Comparison of ENCODE assay signal across 8 cellular contexts in the genomic region with DNA sequence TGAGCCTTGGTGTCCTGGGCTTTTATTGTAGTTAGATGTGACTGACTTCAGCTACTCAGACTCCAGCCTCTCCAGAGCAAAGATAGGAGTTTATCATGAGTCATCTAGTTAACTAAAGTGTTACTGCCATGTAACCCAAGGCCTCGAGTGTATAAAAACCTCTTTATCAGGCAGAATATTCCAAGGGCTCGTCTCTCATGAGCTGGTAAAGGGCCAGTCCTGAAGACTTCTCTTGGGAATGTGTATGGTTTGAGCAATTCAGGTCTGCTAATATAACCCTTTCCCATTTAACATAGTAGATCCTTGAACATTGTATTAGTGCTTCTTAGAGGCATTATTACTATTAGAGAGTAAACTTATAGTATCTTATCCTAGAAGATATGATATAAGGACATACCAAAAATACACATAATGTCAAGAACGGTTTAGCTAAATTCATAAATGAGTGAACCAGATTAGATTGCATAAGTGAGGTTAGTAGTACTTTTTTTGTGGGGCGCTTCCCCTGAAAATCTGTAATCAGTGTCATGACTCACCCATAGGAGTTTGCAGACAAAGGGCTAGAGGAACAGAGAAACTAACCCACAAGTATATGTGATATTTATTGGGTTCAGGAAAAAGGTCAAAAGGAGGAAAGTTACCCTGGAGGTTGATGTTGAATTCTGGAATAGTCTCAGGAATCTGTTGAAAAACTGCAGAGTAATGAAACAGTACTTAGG. TPM values are rescaled to one million over a fixed set of nuclear protein-coding genes. Genes with fewer than 3 reads are reported as not detected.
DNase-seq lines count a peak whose midpoint lies in the region; ATAC-seq, FAIRE-seq and TF ChIP-seq lines count a peak whose summit lies in the region.

No MANE protein-coding gene starts in this region.

- DNase-seq in CD1c-positive myeloid dendritic cell (ENCODE audit: extremely low spot score) (peak; percentile 82), HCT116 (ENCODE audit: low read depth, low spot score) (peak; percentile 49), T-helper 17 cell (no peak), lower lobe of right lung (no peak), D721Med (ENCODE audit: insufficient read length, low spot score) (no peak), NCI-H526 (lab: John Stamatoyannopoulos, UW) (no peak), kidney (no peak)

- H3K9me2 ChIP-seq in HCT116 (ENCODE audit: insufficient read depth), result no peaks in the 10 kb centered on the region

- POLR2A ChIA-PET in HCT116 (lab: Charles Lee), result interaction anchor here (0.8 kb wide), 1 partner anchor 18 kb away, joined by 3 read pairs; no protein-coding TSS in a partner anchor

- H3K27ac ChIP-seq in HCT116 (ENCODE audit: low read depth, low read length), result peak overlapping the region; percentile 53
- H3K27ac ChIP-seq in lower lobe of right lung, result peak overlapping the region; percentile 33
- peak overlapping the region in 1 of 2 donors; percentile 29 for H3K27ac ChIP-seq in kidney (ENCODE audit: low read depth in 2 of 2, low read length in 2 of 2)

- H3K27ac Mint-ChIP-seq in T-helper 17 cell, result peak overlapping the region; percentile 8

- CTCF ChIA-PET in HCT116 (lab: Charles Lee), result no interaction called here

- H3K36me3 ChIP-seq in HCT116 (ENCODE audit: control insufficient read depth in 1 of 2, insufficient read depth in 2 of 2, low read length in 2 of 2), result no peaks in the 10 kb centered on the region
- no peaks in the 10 kb centered on the region for H3K36me3 ChIP-seq in lower lobe of right lung
- H3K36me3 ChIP-seq in kidney (ENCODE audit: control insufficient read depth in 1 of 2, insufficient read depth in 2 of 2, low read length in 2 of 2), result no peaks in the 10 kb centered on the region

- H3K4me3 ChIP-seq in HCT116 (replicated peaks in 1 of 2; ENCODE audit: low read depth in 1 of 2, low read length in 2 of 2), result peak overlapping the region in 1 of 2 experiments; percentile 3; a peak in 2 of 4 replicates
- no peak overlapping the region for H3K4me3 ChIP-seq in lower lobe of right lung
- H3K4me3 ChIP-seq in kidney (ENCODE audit: low read length in 2 of 2), result no peak overlapping the region

- peak overlapping the region; percentile 52 for H3K4me2 ChIP-seq in HCT116 (ENCODE audit: low read length)

- H3K9me3 ChIP-seq in HCT116 (ENCODE audit: control insufficient read depth in 1 of 2, insufficient read depth in 1 of 2, low read depth in 1 of 2, low read length in 2 of 2) (no peaks in the 10 kb centered on the region), T-helper 17 cell (ENCODE audit: control insufficient read depth, low read length, poor library complexity, severe bottlenecking) (no peaks in the 10 kb centered on the region), lower lobe of right lung (no peaks in the 10 kb centered on the region), kidney (ENCODE audit: control insufficient read depth in 1 of 2, low read length in 2 of 2) (no peaks in the 10 kb centered on the region)

- no peaks in the 10 kb centered on the region for H3K27me3 Mint-ChIP-seq in T-helper 17 cell

- no peaks in the 10 kb centered on the region for H4K20me1 ChIP-seq in HCT116 (ENCODE audit: insufficient read depth)

- ATAC-seq in HCT116 (peak; percentile 74), T-helper 17 cell (peak; percentile 59), lower lobe of right lung (peak; percentile 50 to 71), HG03159 (IDR thresholded peaks at IDR 0.05; ENCODE audit: unreplicated experiment) (no peak)

- RAD21 ChIA-PET in HCT116 (lab: Charles Lee; ENCODE audit: low non-redundant PET in 1 of 2, low total read pairs in 2 of 2, uncharacterized antibody in 2 of 2, unreplicated experiment in 2 of 2), result no interaction called here

- H3K4me1 ChIP-seq in HCT116 (ENCODE audit: control insufficient read depth in 1 of 2, insufficient read depth in 2 of 2, low read length in 2 of 2) (peaks cover 23 to 37% of the 10 kb centered on the region in 2 experiments), lower lobe of right lung (peaks cover 53% of the 10 kb centered on the region), kidney (ENCODE audit: control insufficient read depth in 1 of 2, insufficient read depth in 1 of 2, low read depth in 1 of 2, low read length in 2 of 2) (peaks cover 0 to 4% of the 10 kb centered on the region in 2 donors)

- TSS peak; percentile 94 for BruUV-seq in HCT116 (replicated peaks; lab: Mats Ljungman, UMichigan)

- H2AFZ ChIP-seq in HCT116 (ENCODE audit: low read depth, low read length, poor library complexity, severe bottlenecking), result no peak overlapping the region

- TF ChIP-seq RAD21 in HCT116 (IDR thresholded peaks at IDR 0.05; ENCODE audit: low read depth), result no peak

- no peaks in the 10 kb centered on the region for H3K27me3 ChIP-seq in HCT116 (ENCODE audit: insufficient read depth, low read length)
- no peaks in the 10 kb centered on the region for H3K27me3 ChIP-seq in lower lobe of right lung (ENCODE audit: low read depth)

- peaks cover 38% of the 10 kb centered on the region for H3K79me2 ChIP-seq in HCT116 (ENCODE audit: insufficient read depth, low read length)

- intact Hi-C loops in HCT116 (cut with micrococcal nuclease), result no loop called here
- intact Hi-C loops in lower lobe of right lung (cut with DNase I), result no loop called here
- intact Hi-C loops in kidney (cut with DNase I), result no loop called here

- H3K4me1 Mint-ChIP-seq in T-helper 17 cell, result peaks cover 21% of the 10 kb centered on the region

- FAIRE-seq in D721Med (lab: Jason Lieb, UNC), result no peak
- no peak for FAIRE-seq in kidney (lab: Jason Lieb, UNC)

- peak overlapping the region; percentile 16 for H3K4me3 Mint-ChIP-seq in T-helper 17 cell

- TF ChIP-seq POLR2A in HCT116 (IDR thresholded peaks at IDR 0.05; ENCODE audit: borderline replicate concordance, extremely low read depth, insufficient read depth, insufficient read length), result no peak

- H3K36me3 Mint-ChIP-seq in T-helper 17 cell (ENCODE audit: low read depth), result no peaks in the 10 kb centered on the region

- TF ChIP-seq CTCF in HCT116 (IDR thresholded peaks at IDR 0.05 in 2 of 3, conservative IDR thresholded peaks at IDR 0.05 in 1 of 3; ENCODE audit: borderline replicate concordance in 1 of 3, insufficient read depth in 1 of 3, low read depth in 2 of 3, low read length in 2 of 3) (no peak), lower lobe of right lung (IDR thresholded peaks at IDR 0.05) (no peak), D721Med (IDR thresholded peaks at IDR 0.05; ENCODE audit: insufficient read depth, missing control alignments) (no peak), kidney (IDR thresholded peaks at IDR 0.05; ENCODE audit: borderline replicate concordance, extremely low read depth, insufficient read depth) (no peak)

- peak overlapping the region; percentile 34 for H3K9ac ChIP-seq in HCT116 (ENCODE audit: low read length)
- H3K9ac ChIP-seq in kidney (ENCODE audit: low read length in 2 of 2), result no peak overlapping the region

TF ChIP-seq in HCT116, 20 proteins besides CTCF, POLR2A, EP300 and RAD21:
- TF ChIP-seq, protein P1, sequence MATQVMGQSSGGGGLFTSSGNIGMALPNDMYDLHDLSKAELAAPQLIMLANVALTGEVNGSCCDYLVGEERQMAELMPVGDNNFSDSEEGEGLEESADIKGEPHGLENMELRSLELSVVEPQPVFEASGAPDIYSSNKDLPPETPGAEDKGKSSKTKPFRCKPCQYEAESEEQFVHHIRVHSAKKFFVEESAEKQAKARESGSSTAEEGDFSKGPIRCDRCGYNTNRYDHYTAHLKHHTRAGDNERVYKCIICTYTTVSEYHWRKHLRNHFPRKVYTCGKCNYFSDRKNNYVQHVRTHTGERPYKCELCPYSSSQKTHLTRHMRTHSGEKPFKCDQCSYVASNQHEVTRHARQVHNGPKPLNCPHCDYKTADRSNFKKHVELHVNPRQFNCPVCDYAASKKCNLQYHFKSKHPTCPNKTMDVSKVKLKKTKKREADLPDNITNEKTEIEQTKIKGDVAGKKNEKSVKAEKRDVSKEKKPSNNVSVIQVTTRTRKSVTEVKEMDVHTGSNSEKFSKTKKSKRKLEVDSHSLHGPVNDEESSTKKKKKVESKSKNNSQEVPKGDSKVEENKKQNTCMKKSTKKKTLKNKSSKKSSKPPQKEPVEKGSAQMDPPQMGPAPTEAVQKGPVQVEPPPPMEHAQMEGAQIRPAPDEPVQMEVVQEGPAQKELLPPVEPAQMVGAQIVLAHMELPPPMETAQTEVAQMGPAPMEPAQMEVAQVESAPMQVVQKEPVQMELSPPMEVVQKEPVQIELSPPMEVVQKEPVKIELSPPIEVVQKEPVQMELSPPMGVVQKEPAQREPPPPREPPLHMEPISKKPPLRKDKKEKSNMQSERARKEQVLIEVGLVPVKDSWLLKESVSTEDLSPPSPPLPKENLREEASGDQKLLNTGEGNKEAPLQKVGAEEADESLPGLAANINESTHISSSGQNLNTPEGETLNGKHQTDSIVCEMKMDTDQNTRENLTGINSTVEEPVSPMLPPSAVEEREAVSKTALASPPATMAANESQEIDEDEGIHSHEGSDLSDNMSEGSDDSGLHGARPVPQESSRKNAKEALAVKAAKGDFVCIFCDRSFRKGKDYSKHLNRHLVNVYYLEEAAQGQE (IDR thresholded peaks at IDR 0.05; ENCODE audit: low read depth), result no peak
- TF ChIP-seq JUND (IDR thresholded peaks at IDR 0.05), result peak; percentile 40
- no peak for TF ChIP-seq ELF1 (IDR thresholded peaks at IDR 0.05; ENCODE audit: borderline replicate concordance, low read depth)
- peak; percentile 72 for TF ChIP-seq CEBPB (IDR thresholded peaks at IDR 0.05; ENCODE audit: low read depth)
- TF ChIP-seq FOSL1 (IDR thresholded peaks at IDR 0.05; ENCODE audit: low read depth), result peak; percentile 26; the same call in 1 of the 2 replicates
- no peak for TF ChIP-seq EGR1 (IDR thresholded peaks at IDR 0.05; ENCODE audit: low read depth)
- TF ChIP-seq, protein P2, sequence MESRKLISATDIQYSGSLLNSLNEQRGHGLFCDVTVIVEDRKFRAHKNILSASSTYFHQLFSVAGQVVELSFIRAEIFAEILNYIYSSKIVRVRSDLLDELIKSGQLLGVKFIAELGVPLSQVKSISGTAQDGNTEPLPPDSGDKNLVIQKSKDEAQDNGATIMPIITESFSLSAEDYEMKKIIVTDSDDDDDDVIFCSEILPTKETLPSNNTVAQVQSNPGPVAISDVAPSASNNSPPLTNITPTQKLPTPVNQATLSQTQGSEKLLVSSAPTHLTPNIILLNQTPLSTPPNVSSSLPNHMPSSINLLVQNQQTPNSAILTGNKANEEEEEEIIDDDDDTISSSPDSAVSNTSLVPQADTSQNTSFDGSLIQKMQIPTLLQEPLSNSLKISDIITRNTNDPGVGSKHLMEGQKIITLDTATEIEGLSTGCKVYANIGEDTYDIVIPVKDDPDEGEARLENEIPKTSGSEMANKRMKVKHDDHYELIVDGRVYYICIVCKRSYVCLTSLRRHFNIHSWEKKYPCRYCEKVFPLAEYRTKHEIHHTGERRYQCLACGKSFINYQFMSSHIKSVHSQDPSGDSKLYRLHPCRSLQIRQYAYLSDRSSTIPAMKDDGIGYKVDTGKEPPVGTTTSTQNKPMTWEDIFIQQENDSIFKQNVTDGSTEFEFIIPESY (IDR thresholded peaks at IDR 0.05; ENCODE audit: extremely low read depth, insufficient replicate concordance, low read length), result no peak

RNA-seq across cellular contexts. Expression of a gene that starts 16.0 kb away (rescaled TPM):
- total RNA-seq in HCT116 (2021; ENCODE audit: unreplicated experiment), result 38.5 TPM
- 16.8 and 17.3 TPM in 2 replicates for polyA plus RNA-seq in HCT116 (2012)
- 10 to 100 TPM; 19.2 to 32.3 TPM for total RNA-seq in T-helper 17 cell
- 59.7 TPM for total RNA-seq in lower lobe of right lung
- 47.7 TPM for total RNA-seq in kidney
- polyA plus RNA-seq in kidney (ENCODE audit: insufficient read depth, low read depth, low replicate concordance), result 6.9 TPM

Comparison
In these comparisons a context has a peak if more than half of its experiments do, and no peak if none do; other contexts are left out.
1. DNase-seq: peak in CD1c-positive myeloid dendritic cell (single experiment) and HCT116 (single experiment); none in T-helper 17 cell (0 of 3), lower lobe of right lung (single experiment), D721Med (single experiment), NCI-H526 (0 of 2) and kidney (single experiment).